9 cellular contexts compared by ENCODE assay signal in the genomic region with DNA sequence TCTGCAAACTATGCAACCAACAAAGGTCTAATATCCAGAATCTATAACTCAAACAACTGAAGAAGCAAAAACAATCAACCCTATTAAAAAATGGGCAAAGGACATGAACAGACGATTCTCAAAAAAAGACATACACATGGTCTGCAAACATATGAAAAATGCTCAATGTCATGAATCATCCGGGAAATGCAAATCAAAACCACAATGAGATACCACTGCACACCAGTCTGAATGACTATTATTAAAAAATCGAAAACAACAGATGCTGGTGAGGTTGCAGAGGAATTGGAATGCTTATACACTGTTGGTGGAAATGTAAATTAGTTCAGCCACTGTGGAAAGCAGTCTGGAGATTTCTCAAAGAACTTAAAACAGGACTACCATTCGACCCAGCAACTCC. TPM values are rescaled to one million over a fixed set of nuclear protein-coding genes. Genes with fewer than 3 reads are reported as not detected.
DNase-seq lines count a peak whose midpoint lies in the region; ATAC-seq and TF ChIP-seq lines count a peak whose summit lies in the region.
"Not testable (repeated sequence)": the region's sequence is repeated elsewhere in the genome, so short reads cannot be mapped to it uniquely, and the experiment has no call there.
"Had no signal": no experiment of that assay in that cellular context is flagged by ENCODE, and none has a peak within 500 bp of the region (broad histone marks: within the 10 kb centered on the region; RNA-seq: fewer than 3 reads in every experiment).

No MANE protein-coding gene starts in this region.

- not testable (repeated sequence) for H3K27ac Mint-ChIP-seq in activated T-helper 17 cell treated with anti-CD3 and anti-CD28 coated beads, Interleukin-2, amount 50 U/mL, for 72 hours

- TF ChIP-seq CTCF in epithelial cell of esophagus (IDR thresholded peaks at IDR 0.05; ENCODE audit: insufficient read depth, low read depth, low read length, missing control alignments) = not testable (repeated sequence)

- ATAC-seq in GM18907 (IDR thresholded peaks at IDR 0.05; ENCODE audit: unreplicated experiment) = peak; percentile 59
- ATAC-seq in HG02981 (IDR thresholded peaks at IDR 0.05; ENCODE audit: unreplicated experiment) = peak; percentile 47
- ATAC-seq in activated T-helper 17 cell treated with anti-CD3 and anti-CD28 coated beads, Interleukin-2, amount 50 U/mL, for 72 hours (replicated peaks) = peak; percentile 18

- not testable (repeated sequence) for H3K27me3 Mint-ChIP-seq in activated T-helper 17 cell treated with anti-CD3 and anti-CD28 coated beads, Interleukin-2, amount 50 U/mL, for 72 hours

- not testable (repeated sequence) for H3K4me3 ChIP-seq in epithelial cell of esophagus (ENCODE audit: low read length)

- not testable (repeated sequence) for H3K9me3 Mint-ChIP-seq in activated T-helper 17 cell treated with anti-CD3 and anti-CD28 coated beads, Interleukin-2, amount 50 U/mL, for 72 hours

- H3K4me3 Mint-ChIP-seq in activated T-helper 17 cell treated with anti-CD3 and anti-CD28 coated beads, Interleukin-2, amount 50 U/mL, for 72 hours = not testable (repeated sequence)

- H3K36me3 Mint-ChIP-seq in activated T-helper 17 cell treated with anti-CD3 and anti-CD28 coated beads, Interleukin-2, amount 50 U/mL, for 72 hours (ENCODE audit: low read depth) = not testable (repeated sequence)

- not testable (repeated sequence) for H3K4me1 Mint-ChIP-seq in activated T-helper 17 cell treated with anti-CD3 and anti-CD28 coated beads, Interleukin-2, amount 50 U/mL, for 72 hours

- DNase-seq in EH (ENCODE audit: low read depth) (peak; percentile 8), M059J (ENCODE audit: low read depth) (peak; percentile 28), epithelial cell of esophagus (ENCODE audit: low read depth) (peak; percentile 22), foreskin melanocyte (peak; percentile 11)

RNA-seq across cellular contexts. Expression of gene TPTE2, which starts 12.1 kb away (rescaled TPM):
- not detected in 2 replicates for total RNA-seq in M059J (2014; rRNA removed; shearing (Covaris generic))
- total RNA-seq in activated T-helper 17 cell treated with anti-CD3 and anti-CD28 coated beads, Interleukin-2, amount 50 U/mL, for 72 hours = under 1 TPM in 1 of 2 donors, not detected in 1; 0.34 TPM
- total RNA-seq: CD4-positive, CD25-positive, alpha-beta regulatory T cell; H4 had no signal
